In genomic region chr6:5294392-5295211, GRCh38 we compare ENCODE assay signal across 16 cellular contexts. TPM values are rescaled to one million over a fixed set of nuclear protein-coding genes. Genes with fewer than 3 reads are reported as not detected.
DNase-seq lines count a peak whose midpoint lies in the region; ATAC-seq, FAIRE-seq and TF ChIP-seq lines count a peak whose summit lies in the region.
"Had no signal": no experiment of that assay in that cellular context is flagged by ENCODE, and none has a peak within 500 bp of the region (broad histone marks: within the 10 kb centered on the region; RNA-seq: fewer than 3 reads in every experiment).

No MANE protein-coding gene starts in this region.

- H3K4ac ChIP-seq in H1 (replicated peaks; ENCODE audit: insufficient read length, low read depth, low read length): no peak overlapping the region

- H3K36me3 Mint-ChIP-seq in CD8-positive, alpha-beta memory T cell: peaks cover 0 to 7% (median 6%) of the 10 kb centered on the region in 3 donors
- H3K36me3 Mint-ChIP-seq: activated naive CD4-positive, alpha-beta T cell treated with anti-CD3 and anti-CD28 coated beads, Interleukin-2, amount 10 ng/mL, durations not matched to agents 7 days and 5 days had no signal

- peaks cover 30 to 47% (median 31%) of the 10 kb centered on the region in 3 donors for H3K4me1 Mint-ChIP-seq in CD8-positive, alpha-beta memory T cell

- H3K36me3 ChIP-seq in heart right ventricle (no peaks in the 10 kb centered on the region), H1 (ENCODE audit: control insufficient read depth in 2 of 4, insufficient read depth in 4 of 4, low read length in 3 of 4) (no peaks in the 10 kb centered on the region), upper lobe of left lung (peaks cover 0 to 4% (median 0%) of the 10 kb centered on the region in 4 donors)
- H3K36me3 ChIP-seq in CD8-positive, alpha-beta memory T cell (ENCODE audit: insufficient read depth, low read length): no peaks in the 10 kb centered on the region
- H3K36me3 ChIP-seq: BE2C had no signal

- no peak overlapping the region for H2BK20ac ChIP-seq in H1 (ENCODE audit: low read length)

- no peaks in the 10 kb centered on the region for H3K9me3 ChIP-seq in heart right ventricle
- no peaks in the 10 kb centered on the region for H3K9me3 ChIP-seq in H1 (ENCODE audit: insufficient read depth in 2 of 2, low read depth in 1 of 2, low read length in 1 of 2)
- H3K9me3 ChIP-seq in upper lobe of left lung: no peaks in the 10 kb centered on the region
- no peaks in the 10 kb centered on the region for H3K9me3 ChIP-seq in CD8-positive, alpha-beta memory T cell (ENCODE audit: low read length)
- H3K9me3 ChIP-seq: BE2C had no signal

- no peak overlapping the region for H3K14ac ChIP-seq in H1 (ENCODE audit: insufficient read length)

- H3K4me3 ChIP-seq in heart right ventricle (no peak overlapping the region), H1 (ENCODE audit: extremely low read depth in 1 of 4, insufficient read depth in 2 of 4, low read depth in 3 of 4, low read length in 4 of 4) (no peak overlapping the region), upper lobe of left lung (no peak overlapping the region)
- no peak overlapping the region for H3K4me3 ChIP-seq in CD8-positive, alpha-beta memory T cell (ENCODE audit: low read length)

- no peaks in the 10 kb centered on the region; a peak in 1 of 4 replicates for H3K79me2 ChIP-seq in H1 (ENCODE audit: control insufficient read depth in 1 of 2, insufficient read depth in 2 of 2, low read length in 2 of 2)

- H2AK5ac ChIP-seq in H1 (ENCODE audit: low read depth, low read length): no peak overlapping the region

- no peak overlapping the region for H2BK120ac ChIP-seq in H1 (replicated peaks; ENCODE audit: low read depth, low read length)

- H3K23me2 ChIP-seq in H1 (ENCODE audit: low read depth, low read length): no peaks in the 10 kb centered on the region; the same call in 1 of the 2 replicates

- no peak overlapping the region for H4K91ac ChIP-seq in H1 (replicated peaks; ENCODE audit: insufficient read length, low read length)

- WGBS in heart right ventricle, 2 donors: 71 to 75% methylated on average over 11 of the region's 11 CpGs
- WGBS in H1 (ENCODE audit: extremely low coverage in 1 of 2, insufficient coverage in 1 of 2, insufficient read length in 1 of 2, insufficient replicate concordance in 2 of 2, low coverage in 1 of 2, low lambda C conversion rate in 2 of 2, missing lambda C conversion rate in 1 of 2), 2 experiments: 96% methylated on average over 11 of the region's 11 CpGs; no CpG with 5 or more reads in 1 of the 2 experiments
- 67 to 77% methylated on average over 11 of the region's 11 CpGs for WGBS in upper lobe of left lung, 2 donors

- H2AFZ ChIP-seq in H1 (ENCODE audit: low read length): no peak overlapping the region

- intact Hi-C loops in heart right ventricle (cut with DNase I) (no loop called here), left ventricle myocardium superior (cut with micrococcal nuclease) (no loop called here)

- no peaks in the 10 kb centered on the region for H3K27me3 ChIP-seq in heart right ventricle
- no peaks in the 10 kb centered on the region for H3K27me3 ChIP-seq in H1 (replicated peaks in 1 of 4; ENCODE audit: control insufficient read depth in 3 of 4, extremely low read depth in 1 of 4, insufficient read depth in 3 of 4, low read length in 3 of 4)
- no peaks in the 10 kb centered on the region for H3K27me3 ChIP-seq in upper lobe of left lung
- no peaks in the 10 kb centered on the region for H3K27me3 ChIP-seq in CD8-positive, alpha-beta memory T cell (ENCODE audit: insufficient read depth, low read length, poor library complexity, severe bottlenecking)
- H3K27me3 ChIP-seq: BE2C had no signal

- no peaks in the 10 kb centered on the region for H3K9me3 Mint-ChIP-seq in CD8-positive, alpha-beta memory T cell
- H3K9me3 Mint-ChIP-seq: activated naive CD4-positive, alpha-beta T cell treated with anti-CD3 and anti-CD28 coated beads, Interleukin-2, amount 10 ng/mL, durations not matched to agents 7 days and 5 days; HFFc6 had no signal

- no peaks in the 10 kb centered on the region for H4K20me1 ChIP-seq in H1 (replicated peaks in 1 of 2; ENCODE audit: control insufficient read depth in 1 of 2, insufficient read depth in 2 of 2, low read length in 2 of 2)

- H3K27me3 Mint-ChIP-seq in CD8-positive, alpha-beta memory T cell: no peaks in the 10 kb centered on the region
- H3K27me3 Mint-ChIP-seq: activated naive CD4-positive, alpha-beta T cell treated with anti-CD3 and anti-CD28 coated beads, Interleukin-2, amount 10 ng/mL, durations not matched to agents 7 days and 5 days had no signal

- TF ChIP-seq POLR2A in H1 (IDR thresholded peaks at IDR 0.05; ENCODE audit: control extremely low read depth in 1 of 2, low read depth in 2 of 2, low read length in 2 of 2) (no peak), upper lobe of left lung (IDR thresholded peaks at IDR 0.05) (no peak)

- H3K56ac ChIP-seq in H1 (replicated peaks; ENCODE audit: insufficient read length, low read depth, low read length): no peak overlapping the region

- no peak overlapping the region for H2BK5ac ChIP-seq in H1 (ENCODE audit: low read depth, low read length)

- H3K4me1 ChIP-seq in heart right ventricle (peaks cover 0 to 27% (median 10%) of the 10 kb centered on the region in 9 donors), H1 (replicated peaks in 1 of 4; ENCODE audit: control insufficient read depth in 3 of 4, insufficient read depth in 4 of 4, low read length in 3 of 4) (peaks cover 0 to 6% (median 2%) of the 10 kb centered on the region in 4 experiments; a peak in 1 of 7 replicates), upper lobe of left lung (peaks cover 5 to 13% (median 9%) of the 10 kb centered on the region in 4 donors)
- H3K4me1 ChIP-seq in CD8-positive, alpha-beta memory T cell (ENCODE audit: insufficient read depth, low read length): no peaks in the 10 kb centered on the region
- H3K4me1 ChIP-seq: BE2C had no signal

- H3K18ac ChIP-seq in H1 (ENCODE audit: extremely low read depth, low read length): no peak overlapping the region

- H4K5ac ChIP-seq in H1 (ENCODE audit: insufficient read length, low read depth, low read length): no peak overlapping the region

- peak overlapping the region in 1 of 7 donors; percentile 1 for H3K4me3 Mint-ChIP-seq in CD8-positive, alpha-beta memory T cell
- H3K4me3 Mint-ChIP-seq: activated naive CD4-positive, alpha-beta T cell treated with anti-CD3 and anti-CD28 coated beads, Interleukin-2, amount 10 ng/mL, durations not matched to agents 7 days and 5 days; HFFc6 had no signal

- POLR2A ChIA-PET in H1 (lab: Charles Lee; ENCODE audit: partially characterized antibody): interaction anchor here (1.1 kb wide), 2 partner anchors 11 to 35 kb away, joined by 3 to 4 read pairs; no protein-coding TSS in a partner anchor
- POLR2A ChIA-PET in CD8-positive, alpha-beta memory T cell (lab: Charles Lee): no interaction called here

- TF ChIP-seq RAD21 in H1 (IDR thresholded peaks at IDR 0.05 in 1 of 2, conservative IDR thresholded peaks at IDR 0.05 in 1 of 2; ENCODE audit: low read depth in 2 of 2, low read length in 2 of 2): no peak

- H3K23ac ChIP-seq in H1 (ENCODE audit: insufficient read length): no peak overlapping the region

- H3K4me2 ChIP-seq in H1 (ENCODE audit: insufficient read depth in 1 of 2, low read depth in 2 of 2, low read length in 2 of 2): no peak overlapping the region

- peak overlapping the region; percentile 28; the same call in 1 of the 2 replicates for H2BK12ac ChIP-seq in H1 (ENCODE audit: low read depth, low read length)

- CTCF ChIA-PET in H1 (lab: Charles Lee; ENCODE audit: partially characterized antibody): interaction anchor here (0.8 to 2.3 kb wide), 4 partner anchors 9 to 151 kb away, joined by 3 to 9 read pairs (median 6); no protein-coding TSS in a partner anchor
- CTCF ChIA-PET in CD8-positive, alpha-beta memory T cell (lab: Charles Lee): interaction anchor here (1.0 to 1.7 kb wide), 2 partner anchors 9 to 11 kb away, joined by 4 to 13 read pairs; no protein-coding TSS in a partner anchor

- peak in 7 of 8 donors; percentile 18 to 65 (median 47) for ATAC-seq in heart right ventricle
- no peak for ATAC-seq in left ventricle myocardium superior
- ATAC-seq in upper lobe of left lung (ENCODE audit: low FRiP score in 2 of 2): peak; percentile 46 to 64
- ATAC-seq in GM18909 (IDR thresholded peaks at IDR 0.05; ENCODE audit: poor library complexity, unreplicated experiment): no peak

- TF ChIP-seq EP300 in H1 (IDR thresholded peaks at IDR 0.05; ENCODE audit: borderline replicate concordance in 1 of 2, low read depth in 2 of 2, low read length in 2 of 2) (no peak), upper lobe of left lung (IDR thresholded peaks at IDR 0.05) (no peak)

- FAIRE-seq in H1 (lab: Jason Lieb, UNC): no peak
- FAIRE-seq: GM18507 had no signal

- no peak overlapping the region for H3K9ac ChIP-seq in H1 (replicated peaks in 1 of 4; ENCODE audit: extremely low read depth in 1 of 4, low read depth in 3 of 4, low read length in 3 of 4)

- H3K79me1 ChIP-seq in H1 (ENCODE audit: low read depth, low read length): peaks cover 7% of the 10 kb centered on the region

- H3K27ac Mint-ChIP-seq in CD8-positive, alpha-beta memory T cell: peak overlapping the region in 3 of 8 donors; percentile 9 to 51 (median 49)
- H3K27ac Mint-ChIP-seq: activated naive CD4-positive, alpha-beta T cell treated with anti-CD3 and anti-CD28 coated beads, Interleukin-2, amount 10 ng/mL, durations not matched to agents 7 days and 5 days; HFFc6 had no signal

- H3K27ac ChIP-seq in heart right ventricle (peak overlapping the region in 2 of 10 donors; percentile 7 to 23), H1 (ENCODE audit: low read depth, low read length) (no peak overlapping the region), upper lobe of left lung (no peak overlapping the region)
- H3K27ac ChIP-seq in CD8-positive, alpha-beta memory T cell (ENCODE audit: low read depth, low read length): no peak overlapping the region

- no peak overlapping the region for H4K8ac ChIP-seq in H1 (ENCODE audit: extremely low read depth, insufficient read depth, low read length)

- TF ChIP-seq CTCF in heart right ventricle (IDR thresholded peaks at IDR 0.05) (no peak), H1 (IDR thresholded peaks at IDR 0.05; ENCODE audit: control extremely low read depth in 1 of 3, insufficient read depth in 1 of 3, low read depth in 1 of 3, low read length in 3 of 3) (no peak), upper lobe of left lung (IDR thresholded peaks at IDR 0.05) (no peak)

- no peak overlapping the region for H2BK15ac ChIP-seq in H1 (ENCODE audit: low read length)

- no peak for DNase-seq in heart right ventricle
- DNase-seq in left ventricle myocardium superior: no peak
- DNase-seq in NOMO-1 treated with DMSO at 0.1 percent for 48 hours (lab: John Stamatoyannopoulos, UW; ENCODE audit: unreplicated experiment): peak; percentile 59
- no peak for DNase-seq in H1 (ENCODE audit: low read depth in 1 of 2, low spot score in 2 of 2)
- DNase-seq in upper lobe of left lung: peak in 1 of 2 donors; percentile 24
- DNase-seq in activated gamma-delta T cell (lab: John Stamatoyannopoulos, UW): no peak
- DNase-seq in CD8-positive, alpha-beta memory T cell: no peak
- DNase-seq: activated naive CD4-positive, alpha-beta T cell treated with anti-CD3 and anti-CD28 coated beads, Interleukin-2, amount 10 ng/mL, durations not matched to agents 7 days and 5 days; BE2C; central memory CD4-positive, alpha-beta T cell; HFFc6; mammary epithelial cell; NCI-H187; NCI-H82 had no signal

RNA-seq across cellular contexts. Expression of gene FARS2, which starts 33.3 kb away (rescaled TPM):
- total RNA-seq in heart right ventricle (10 to 100 TPM; 17.9 to 22.4 (median 21.4) TPM), left ventricle myocardium superior (19.4 TPM), upper lobe of left lung (10 to 100 TPM; 16.4 to 34.6 (median 19.9) TPM)
- polyA plus RNA-seq in heart right ventricle (10 to 100 TPM in 1 of 2 donors, 1 to 10 TPM in 1; 7.6 to 16.0 TPM), H1 (2011; rRNA removed) (11.7 and 13.3 TPM in 2 replicates)
- total RNA-seq in H1 (2021; fragmentation: NEBNext Ultra II Directional; extraction: Animal tissue kit (Norgen Biotek cat#: 25700)): 14.0 and 14.4 TPM in 2 replicates
- 14.4 TPM for polyA plus RNA-seq in H1 (2011; cell fraction: cytosol; rRNA removed)
- 14.6 TPM for polyA plus RNA-seq in H1 (2011; cell fraction: nucleus; rRNA removed)
- 10.3 to 15.7 TPM (median 12.9 TPM) in 4 replicates for polyA plus RNA-seq in H1 (2012, experiment 1 of 2)
- 16.1 TPM for polyA plus RNA-seq in H1 (2012, experiment 2 of 2)
- 6.4 TPM for polyA plus RNA-seq in H1 (2013, experiment 1 of 2)
- polyA plus RNA-seq in H1 (2013, experiment 2 of 2): 7.1 TPM
- 40.9 and 42.5 TPM in 2 replicates for polyA minus RNA-seq in H1 (2011; rRNA and poly(A)+ RNA removed)
- polyA minus RNA-seq in H1 (2011; cell fraction: cytosol; rRNA and poly(A)+ RNA removed): 8.9 TPM
- 51.6 TPM for polyA minus RNA-seq in H1 (2011; cell fraction: nucleus; rRNA and poly(A)+ RNA removed)
- total RNA-seq in CD8-positive, alpha-beta memory T cell: 10 to 100 TPM; 24.5 to 24.9 TPM
- 26.0 TPM for polyA plus RNA-seq in CD8-positive, alpha-beta memory T cell

RNA-seq across cellular contexts. Expression of gene LYRM4, which starts 33.9 kb away (rescaled TPM):
- 10 to 100 TPM; 20.9 to 33.0 (median 25.1) TPM for total RNA-seq in heart right ventricle
- 10 to 100 TPM; 18.3 to 23.2 TPM for polyA plus RNA-seq in heart right ventricle
- total RNA-seq in left ventricle myocardium superior: 26.6 TPM
- total RNA-seq in H1 (2021; fragmentation: NEBNext Ultra II Directional; extraction: Animal tissue kit (Norgen Biotek cat#: 25700)): 61.3 and 62.8 TPM in 2 replicates
- polyA plus RNA-seq in H1 (2011; rRNA removed): 49.2 and 56.6 TPM in 2 replicates
- polyA plus RNA-seq in H1 (2011; cell fraction: cytosol; rRNA removed): 50.9 TPM
- 34.2 TPM for polyA plus RNA-seq in H1 (2011; cell fraction: nucleus; rRNA removed)
- 51.0 to 69.7 TPM (median 53.0 TPM) in 4 replicates for polyA plus RNA-seq in H1 (2012, experiment 1 of 2)
- 48.4 TPM for polyA plus RNA-seq in H1 (2012, experiment 2 of 2)
- 34.7 TPM for polyA plus RNA-seq in H1 (2013, experiment 1 of 2)
- polyA plus RNA-seq in H1 (2013, experiment 2 of 2): 36.1 TPM
- polyA minus RNA-seq in H1 (2011; rRNA and poly(A)+ RNA removed): 46.9 and 49.6 TPM in 2 replicates
- polyA minus RNA-seq in H1 (2011; cell fraction: cytosol; rRNA and poly(A)+ RNA removed): 24.0 TPM
- polyA minus RNA-seq in H1 (2011; cell fraction: nucleus; rRNA and poly(A)+ RNA removed): 17.9 TPM
- 10 to 100 TPM in 5 of 6 donors, 1 to 10 TPM in 1; 5.8 to 24.1 (median 15.9) TPM for total RNA-seq in upper lobe of left lung
- total RNA-seq in CD8-positive, alpha-beta memory T cell: 10 to 100 TPM; 55.1 to 58.2 TPM
- polyA plus RNA-seq in CD8-positive, alpha-beta memory T cell: 26.5 TPM

Comparison
In these comparisons a context has a peak if more than half of its experiments do, and no peak if none do; other contexts are left out.
1. ATAC-seq: peak in heart right ventricle (7 of 8) and upper lobe of left lung (2 of 2); none in left ventricle myocardium superior (single experiment) and GM18909 (single experiment).